In the genomic region with DNA sequence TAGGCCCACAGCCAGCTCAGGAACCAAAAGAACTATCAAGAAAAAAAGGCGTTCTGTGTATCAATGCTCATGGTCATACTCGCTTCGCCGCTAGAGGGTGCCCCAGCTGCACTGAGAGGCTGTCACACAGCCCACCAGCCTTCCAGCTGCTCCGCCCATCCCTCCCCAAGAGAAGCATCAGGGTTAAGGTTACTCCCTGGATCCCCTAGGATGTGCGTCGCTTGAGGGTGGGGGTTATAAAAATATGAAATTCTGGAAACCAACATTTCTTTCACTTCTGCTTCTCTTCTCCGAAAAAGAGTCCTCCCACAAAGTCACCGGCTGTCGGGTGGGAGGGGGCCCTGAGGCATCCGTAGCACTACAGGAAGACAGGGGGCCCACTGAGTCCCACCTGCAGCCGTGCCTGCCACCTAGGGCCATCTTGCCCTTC, we compare ENCODE assay signal across 8 cellular contexts. TPM values are rescaled to one million over a fixed set of nuclear protein-coding genes. Genes with fewer than 3 reads are reported as not detected.
DNase-seq lines count a peak whose midpoint lies in the region; ATAC-seq and TF ChIP-seq lines count a peak whose summit lies in the region.

No MANE protein-coding gene starts in this region.

- H3K27ac Mint-ChIP-seq in activated naive CD4-positive, alpha-beta T cell treated with anti-CD3 and anti-CD28 coated beads, Interleukin-2, amount 50 U/mL, for 72 hours: peak overlapping the region; percentile 86 to 92

- TF ChIP-seq CTCF in GM12875 (IDR thresholded peaks at IDR 0.05; ENCODE audit: borderline replicate concordance, insufficient read depth, low read depth, low read length) (peak; percentile 90), omental fat pad (IDR thresholded peaks at IDR 0.05) (peak in 1 of 3 donors; percentile 61)

- H3K9me3 Mint-ChIP-seq in activated naive CD4-positive, alpha-beta T cell treated with anti-CD3 and anti-CD28 coated beads, Interleukin-2, amount 50 U/mL, for 72 hours: no peaks in the 10 kb centered on the region

- peak overlapping the region; percentile 86 for H3K27ac ChIP-seq in substantia nigra (ENCODE audit: low read depth, low read length, poor library complexity, severe bottlenecking)

- H3K36me3 Mint-ChIP-seq in activated naive CD4-positive, alpha-beta T cell treated with anti-CD3 and anti-CD28 coated beads, Interleukin-2, amount 50 U/mL, for 72 hours: peaks cover 19 to 24% of the 10 kb centered on the region in 2 donors

- H3K4me3 ChIP-seq in GM12875 (ENCODE audit: low read depth, low read length): peak overlapping the region; percentile 64

- ATAC-seq in activated naive CD4-positive, alpha-beta T cell treated with anti-CD3 and anti-CD28 coated beads, Interleukin-2, amount 50 U/mL, for 72 hours: peak; percentile 13 to 39
- ATAC-seq in omental fat pad (ENCODE audit: low FRiP score): peak; percentile 35
- no peak for ATAC-seq in GM21825 (IDR thresholded peaks at IDR 0.05; ENCODE audit: unreplicated experiment)

- peak; percentile 77 for DNase-seq in NCI-H1048 (lab: John Stamatoyannopoulos, UW)
- peak; percentile 63 for DNase-seq in SKM-1 (lab: John Stamatoyannopoulos, UW; ENCODE audit: unreplicated experiment)
- peak; percentile 81 to 91 for DNase-seq in activated naive CD4-positive, alpha-beta T cell treated with anti-CD3 and anti-CD28 coated beads, Interleukin-2, amount 50 U/mL, for 72 hours (ENCODE audit: low spot score in 2 of 2)
- peak; percentile 78 for DNase-seq in glomerular visceral epithelial cell (ENCODE audit: extremely low spot score)
- DNase-seq in omental fat pad (ENCODE audit: low spot score): peak; percentile 99
- DNase-seq in substantia nigra (lab: John Stamatoyannopoulos, UW): peak in 39 of 49 donors; percentile 16 to 91 (median 66)

RNA-seq across cellular contexts. Expression of a gene that starts 1.7 kb away (rescaled TPM):
- 10 to 100 TPM; 46.9 to 92.6 TPM for total RNA-seq in activated naive CD4-positive, alpha-beta T cell treated with anti-CD3 and anti-CD28 coated beads, Interleukin-2, amount 50 U/mL, for 72 hours
- 10 to 100 TPM; 27.4 to 59.6 (median 34.9) TPM for total RNA-seq in omental fat pad

RNA-seq across cellular contexts. Expression of a gene that starts 26.5 kb away (rescaled TPM):
- 1 to 10 TPM in 1 of 2 donors, under 1 TPM in 1; 0.75 to 1.1 TPM for total RNA-seq in activated naive CD4-positive, alpha-beta T cell treated with anti-CD3 and anti-CD28 coated beads, Interleukin-2, amount 50 U/mL, for 72 hours
- 1 to 10 TPM; 2.4 to 3.8 (median 3.0) TPM for total RNA-seq in omental fat pad
